29 cellular contexts compared by ENCODE assay signal in genomic region chr3:16204751-16205150, GRCh38. TPM values are rescaled to one million over a fixed set of nuclear protein-coding genes. Genes with fewer than 3 reads are reported as not detected.
"Had no signal": no experiment of that assay in that cellular context is flagged by ENCODE, and none has a peak within 500 bp of the region (broad histone marks: within the 10 kb centered on the region; RNA-seq: fewer than 3 reads in every experiment).

No MANE protein-coding gene starts in this region.

- H3K36me3 Mint-ChIP-seq: mesothelial cell of epicardium; naive thymus-derived CD4-positive, alpha-beta T cell had no signal

- FAIRE-seq: frontal cortex, TTC549 had no signal

- H3K9me3 ChIP-seq: breast epithelium, esophagus squamous epithelium, right atrium auricular region, testis, uterus had no signal

- H3K4me2 ChIP-seq: hepatocyte had no signal

- H3K27me3 Mint-ChIP-seq: dendritic cell treated with granulocyte-macrophage colony-stimulating factor and Interleukin-4, amounts not matched to agents 40 ng/mL and 50 ng/mL, for 4 days had no signal

- ATAC-seq: left colon; naive thymus-derived CD4-positive, alpha-beta T cell had no signal

- H3K27me3 ChIP-seq: breast epithelium, hepatocyte, right atrium auricular region, testis, uterus had no signal

- H3K27ac Mint-ChIP-seq: dendritic cell treated with granulocyte-macrophage colony-stimulating factor and Interleukin-4, amounts not matched to agents 40 ng/mL and 50 ng/mL, for 4 days; endodermal cell; mesothelial cell of epicardium; naive thymus-derived CD4-positive, alpha-beta T cell had no signal

- H3K4me1 ChIP-seq: breast epithelium, right atrium auricular region, uterus had no signal

- DNase-seq: activated CD4-positive, alpha-beta T cell treated with anti-CD3 and anti-CD28 coated beads for 4 hours; activated CD4-positive, alpha-beta T cell treated with anti-CD3 and anti-CD28 coated beads, Interleukin-2, amount 50 U/mL, for 48 hours; activated CD8-positive, alpha-beta memory T cell treated with anti-CD3 and anti-CD28 coated beads for 24 hours; activated gamma-delta T cell treated with Interleukin-2 at 50 U/mL for 16 hours; activated naive CD4-positive, alpha-beta T cell treated with anti-CD3 and anti-CD28 coated beads, Interleukin-2, amount 50 U/mL, for 16 hours; activated T-cell treated with anti-CD3 and anti-CD28 coated beads, Interleukin-2, amount 50 U/mL, for 1 hour; amniotic stem cell; central memory CD4-positive, alpha-beta T cell; endodermal cell; esophagus squamous epithelium; glutamatergic neuron; left colon; naive thymus-derived CD4-positive, alpha-beta T cell; nucleus accumbens; stimulated activated CD4-positive, alpha-beta T cell treated with anti-CD3 and anti-CD28 coated beads, Interleukin-2, amount 100 ng/mL, for 48 hours; stimulated activated naive CD8-positive, alpha-beta T cell treated with anti-CD3 and anti-CD28 coated beads, Interleukin-15, Interleukin-2, amounts not matched to agents 100 U/mL and 50 U/mL, for 24 hours; trophoblast cell; uterus had no signal

- H3K27ac ChIP-seq: breast epithelium, esophagus squamous epithelium, hepatocyte, right atrium auricular region, uterus, VCaP had no signal

- H2AFZ ChIP-seq: hepatocyte had no signal

- H3K4me3 Mint-ChIP-seq: dendritic cell treated with granulocyte-macrophage colony-stimulating factor and Interleukin-4, amounts not matched to agents 40 ng/mL and 50 ng/mL, for 4 days; endodermal cell; mesothelial cell of epicardium; naive thymus-derived CD4-positive, alpha-beta T cell had no signal

- H3K4me3 ChIP-seq: breast epithelium, esophagus squamous epithelium, hepatocyte, right atrium auricular region, testis, uterus had no signal

- H3K79me2 ChIP-seq: hepatocyte had no signal

- H3K9me3 Mint-ChIP-seq: dendritic cell treated with granulocyte-macrophage colony-stimulating factor and Interleukin-4, amounts not matched to agents 40 ng/mL and 50 ng/mL, for 4 days; endodermal cell; mesothelial cell of epicardium; naive thymus-derived CD4-positive, alpha-beta T cell had no signal

- H3K36me3 ChIP-seq: breast epithelium, uterus had no signal

RNA-seq across cellular contexts. Expression of gene GALNT15, which starts 30.3 kb away (rescaled TPM):
- total RNA-seq: T-helper 1 cell treated with Interleukin-12 subunit alpha and Interleukin-12 subunit beta and Interleukin-4 antibody, amounts not matched to agents 30 ng/mL and 1 ng/mL, for 36 hours had no signal
- polyA plus RNA-seq: keratinocyte; naive thymus-derived CD4-positive, alpha-beta T cell had no signal
